Comparison of ENCODE assay signal across 8 cellular contexts in genomic region chr20:62303049-62303326, GRCh38. TPM values are rescaled to one million over a fixed set of nuclear protein-coding genes. Genes with fewer than 3 reads are reported as not detected.
DNase-seq lines count a peak whose midpoint lies in the region; ATAC-seq, FAIRE-seq and TF ChIP-seq lines count a peak whose summit lies in the region.

No MANE protein-coding gene starts in this region.

- no peak for TF ChIP-seq EP300 in sigmoid colon (IDR thresholded peaks at IDR 0.05)

- WGBS in sigmoid colon, 2 donors = 1% methylated on average over 39 of the region's 39 CpGs

- TF ChIP-seq CTCF in VCaP (conservative IDR thresholded peaks at IDR 0.05) = no peak
- TF ChIP-seq CTCF in fibroblast of the aortic adventitia (IDR thresholded peaks at IDR 0.05; ENCODE audit: insufficient read depth, low read length) = no peak
- no peak for TF ChIP-seq CTCF in sigmoid colon (IDR thresholded peaks at IDR 0.05)

- intact Hi-C loops in sigmoid colon (cut with DNase I) = loop anchor here (2.0 to 5.0 kb wide), 2 partner anchors 74 to 194 kb away; no protein-coding TSS in a partner anchor

- FAIRE-seq in frontal cortex (lab: Jason Lieb, UNC) = no peak

- H3K4me3 ChIP-seq in fibroblast of the aortic adventitia (ENCODE audit: low read depth, low read length) = peak overlapping the region; percentile 86
- peak overlapping the region; percentile 57 to 99 (median 76) for H3K4me3 ChIP-seq in sigmoid colon

- ATAC-seq in GM19468 (IDR thresholded peaks at IDR 0.05; ENCODE audit: extremely low read depth, unreplicated experiment) (peak; percentile 3), HG03354 (IDR thresholded peaks at IDR 0.05; ENCODE audit: poor library complexity, severe bottlenecking, unreplicated experiment) (no peak), esophagus mucosa (no peak)

- DNase-seq in fibroblast of the aortic adventitia (ENCODE audit: low read depth) (no peak), sigmoid colon (no peak), frontal cortex (ENCODE audit: low spot score in 2 of 2) (no peak), activated gamma-delta T cell treated with Interleukin-2 at 50 U/mL for 16 hours (no peak)

- H3K27ac ChIP-seq in VCaP (peak overlapping the region; percentile 98), sigmoid colon (peak overlapping the region; percentile 93 to 99 (median 97))

- peaks cover 0 to 46% (median 30%) of the 10 kb centered on the region in 4 donors for H3K4me1 ChIP-seq in sigmoid colon

- no peak for TF ChIP-seq POLR2A in sigmoid colon (IDR thresholded peaks at IDR 0.05)

- H3K27me3 ChIP-seq in sigmoid colon = no peaks in the 10 kb centered on the region

- H3K36me3 ChIP-seq in sigmoid colon = peaks cover 20 to 38% (median 22%) of the 10 kb centered on the region in 4 donors

- no peaks in the 10 kb centered on the region for H3K9me3 ChIP-seq in sigmoid colon

RNA-seq across cellular contexts. Expression of gene ADRM1, which starts 0.2 kb away (rescaled TPM):
- 73.8 and 81.3 TPM in 2 replicates for total RNA-seq in fibroblast of the aortic adventitia (ENCODE audit: low replicate concordance)
- total RNA-seq in sigmoid colon = 100 to 1,000 TPM; 100 to 130 (median 119) TPM
- 100 to 1,000 TPM in 1 of 3 donors, 10 to 100 TPM in 2; 61.3 to 102 (median 77.7) TPM for polyA plus RNA-seq in sigmoid colon
- total RNA-seq in frontal cortex = 41.2 TPM
- total RNA-seq in esophagus mucosa = 76.1 TPM
